ENCODE assay signal across 8 cellular contexts in the genomic region with DNA sequence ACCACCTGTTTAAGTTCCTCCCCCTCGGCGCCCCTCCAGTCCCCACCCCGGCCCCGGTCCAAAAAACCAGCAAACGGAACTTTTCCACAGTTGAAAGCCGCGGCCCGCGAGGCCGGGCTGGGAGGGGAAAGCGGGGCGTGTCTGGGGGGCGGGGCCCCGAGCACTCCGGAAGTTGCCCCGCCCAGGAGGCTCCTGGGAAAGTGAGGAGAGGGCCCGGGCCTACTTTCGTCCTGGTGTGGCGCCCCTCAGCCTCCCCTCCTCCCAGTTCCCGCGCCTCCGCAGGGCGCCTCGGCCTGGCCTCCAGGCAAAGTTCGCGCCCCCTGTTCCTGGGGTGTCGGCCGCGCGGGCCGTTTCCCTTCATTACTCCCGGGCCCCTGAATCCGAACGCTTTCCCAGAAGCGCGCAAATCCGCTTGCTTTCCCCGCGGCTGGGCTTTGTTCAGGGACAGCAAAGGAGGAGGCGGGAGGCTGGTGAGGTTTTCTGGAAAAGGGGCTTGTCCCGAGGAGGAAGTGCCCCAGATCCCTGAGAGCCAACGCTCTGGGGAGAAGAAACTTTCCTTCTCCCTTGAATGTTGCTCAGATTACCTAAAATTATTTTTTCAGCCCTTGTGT. TPM values are rescaled to one million over a fixed set of nuclear protein-coding genes. Genes with fewer than 3 reads are reported as not detected.
DNase-seq lines count a peak whose midpoint lies in the region; FAIRE-seq and TF ChIP-seq lines count a peak whose summit lies in the region.

No MANE protein-coding gene starts in this region.

- H3K9ac ChIP-seq in astrocyte (ENCODE audit: low read length) = no peak overlapping the region

- H3K4me3 Mint-ChIP-seq in astrocyte (ENCODE audit: unreplicated experiment) = no peak overlapping the region

- no peaks in the 10 kb centered on the region for H3K79me2 ChIP-seq in astrocyte (ENCODE audit: insufficient read depth, low read length)

- peaks cover 15% of the 10 kb centered on the region for H3K9me3 Mint-ChIP-seq in astrocyte (ENCODE audit: unreplicated experiment)

- H3K9me3 ChIP-seq in astrocyte (ENCODE audit: insufficient read depth, low read depth, low read length) = peaks cover 3% of the 10 kb centered on the region

- no peak overlapping the region for H2AFZ ChIP-seq in astrocyte (ENCODE audit: low read depth, low read length)

- H3K4me1 ChIP-seq in astrocyte (ENCODE audit: insufficient read depth, low read length) = no peaks in the 10 kb centered on the region

- FAIRE-seq in astrocyte (lab: Jason Lieb, UNC) (no peak), GM12891 (lab: Jason Lieb, UNC) (no peak)

- no peaks in the 10 kb centered on the region for H3K36me3 ChIP-seq in astrocyte (ENCODE audit: insufficient read depth, low read length)

- TF ChIP-seq CTCF in HFF-Myc (IDR thresholded peaks at IDR 0.05; ENCODE audit: low read depth, low read length, missing control alignments) (no peak), astrocyte (IDR thresholded peaks at IDR 0.05; ENCODE audit: insufficient read depth, low read depth, low read length) (no peak)

- no peaks in the 10 kb centered on the region for H4K20me1 ChIP-seq in astrocyte (ENCODE audit: insufficient read depth, low read length)

- H3K4me3 ChIP-seq in HFF-Myc (replicated peaks; ENCODE audit: low read depth, low read length) (peak overlapping the region; percentile 30), astrocyte (ENCODE audit: insufficient read depth, low read depth, low read length) (no peak overlapping the region), skin epidermis (peak overlapping the region; percentile 10 to 43 (median 21))

- DNase-seq in HFF-Myc (ENCODE audit: extremely low read depth, low read depth) (no peak), astrocyte (ENCODE audit: low read depth) (no peak), iPS-NIHi7 (ENCODE audit: extremely low spot score) (peak; percentile 83), cerebellar cortex (ENCODE audit: low spot score) (no peak), NCI-H2171 (lab: John Stamatoyannopoulos, UW) (no peak), SIG-M5 treated with dmso at 0.1 percent for 504 hours (lab: John Stamatoyannopoulos, UW; ENCODE audit: unreplicated experiment) (no peak), GM12891 (ENCODE audit: insufficient read length, low spot score) (no peak)

- no peak overlapping the region for H3K27ac ChIP-seq in astrocyte (ENCODE audit: low read depth, low read length)
- H3K27ac ChIP-seq in skin epidermis = peak overlapping the region in 1 of 21 experiments; percentile 19

- TF ChIP-seq POLR2A in GM12891 (IDR thresholded peaks at IDR 0.05; ENCODE audit: low read depth, low read length) = no peak

- no peak overlapping the region for H3K27ac Mint-ChIP-seq in astrocyte (ENCODE audit: unreplicated experiment)

- H3K27me3 ChIP-seq in astrocyte (ENCODE audit: insufficient read depth, low read length) = peaks cover 87% of the 10 kb centered on the region

- H3K36me3 Mint-ChIP-seq in astrocyte (ENCODE audit: low read depth, unreplicated experiment) = no peaks in the 10 kb centered on the region

- peak overlapping the region; percentile 44 for H3K4me2 ChIP-seq in astrocyte (ENCODE audit: low read length)

- no peaks in the 10 kb centered on the region for H3K4me1 Mint-ChIP-seq in astrocyte (ENCODE audit: low read depth, unreplicated experiment)

- H3K27me3 Mint-ChIP-seq in astrocyte (ENCODE audit: low read depth, unreplicated experiment) = peaks cover 76% of the 10 kb centered on the region

TF ChIP-seq in GM12891, 5 proteins besides CTCF, POLR2A, EP300 and RAD21:
- TF ChIP-seq POLR2AphosphoS5 (IDR thresholded peaks at IDR 0.05; ENCODE audit: low read depth, low read length) (no peak), TAF1 (IDR thresholded peaks at IDR 0.05; ENCODE audit: low read depth, low read length) (no peak), SPI1 (IDR thresholded peaks at IDR 0.05; ENCODE audit: low read depth, low read length) (no peak), POU2F2 (IDR thresholded peaks at IDR 0.05; ENCODE audit: low read depth, low read length) (no peak), PAX5 (IDR thresholded peaks at IDR 0.05; ENCODE audit: insufficient read depth, low read length, severe bottlenecking) (no peak)

RNA-seq across cellular contexts. Expression of a gene that starts 4.4 kb away (rescaled TPM):
- total RNA-seq in astrocyte = not detected in 2 replicates
- 0.18 TPM for polyA plus RNA-seq in GM12891 (2012; ENCODE audit: low read depth, missing spikeins)
